Comparison of ENCODE assay signal across 27 cellular contexts in the genomic region with DNA sequence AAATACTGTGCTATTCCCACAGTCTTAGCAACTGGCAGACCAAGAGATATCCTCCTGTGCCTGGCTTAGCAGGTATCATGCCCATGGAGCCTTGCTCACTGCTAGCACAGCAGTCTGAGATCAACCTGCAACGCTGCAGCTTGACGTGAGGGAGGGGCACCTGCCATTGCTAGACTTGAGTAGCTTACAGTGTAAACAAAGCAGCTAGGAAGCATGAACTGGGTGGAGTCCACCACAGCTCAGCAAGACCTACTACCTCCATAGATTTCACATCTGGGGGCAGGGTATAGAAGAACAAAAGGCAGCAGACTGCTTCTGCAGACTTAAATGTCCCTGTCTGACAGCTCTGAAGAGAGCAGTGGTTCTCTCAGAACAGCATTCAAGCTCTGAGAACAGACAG.
DNase-seq lines count a peak whose midpoint lies in the region; ATAC-seq and TF ChIP-seq lines count a peak whose summit lies in the region.
"Had no signal": no experiment of that assay in that cellular context is flagged by ENCODE, and none has a peak within 500 bp of the region (broad histone marks: within the 10 kb centered on the region; RNA-seq: fewer than 3 reads in every experiment).

No MANE protein-coding gene starts in this region.

- H3K9ac ChIP-seq in HUES6 (ENCODE audit: low read length) = no peak overlapping the region
- H3K9ac ChIP-seq: BLaER1, SK-N-SH had no signal

- no peaks in the 10 kb centered on the region for H3K4me1 ChIP-seq in HUES6 (ENCODE audit: control insufficient read depth, insufficient read depth, low read length)
- no peaks in the 10 kb centered on the region for H3K4me1 ChIP-seq in hepatocyte (ENCODE audit: insufficient read depth)
- H3K4me1 ChIP-seq in esophagus squamous epithelium = no peaks in the 10 kb centered on the region
- H3K4me1 ChIP-seq: BLaER1 had no signal

- H3K36me3 ChIP-seq in HUES6 (ENCODE audit: control insufficient read depth, insufficient read depth, low read length) (no peaks in the 10 kb centered on the region), hepatocyte (replicated peaks; ENCODE audit: insufficient read depth, low read depth) (no peaks in the 10 kb centered on the region), esophagus squamous epithelium (no peaks in the 10 kb centered on the region)
- H3K36me3 ChIP-seq: BLaER1, MG63 had no signal

- no peaks in the 10 kb centered on the region for H3K9me2 ChIP-seq in hepatocyte (replicated peaks; ENCODE audit: insufficient read depth)
- H3K9me2 ChIP-seq: SK-N-SH had no signal

- TF ChIP-seq POLR2A in esophagus squamous epithelium (IDR thresholded peaks at IDR 0.05) = no peak

- H3K27me3 ChIP-seq in HUES6 (ENCODE audit: control insufficient read depth, insufficient read depth, low read length) (no peaks in the 10 kb centered on the region), hepatocyte (no peaks in the 10 kb centered on the region), esophagus squamous epithelium (no peaks in the 10 kb centered on the region)
- H3K27me3 ChIP-seq: BLaER1, MG63 had no signal

- CTCF ChIA-PET in activated naive CD4-positive, alpha-beta T cell treated with anti-CD3 and anti-CD28 coated beads for 36 hours (lab: Charles Lee) = no interaction called here

- peaks cover 30% of the 10 kb centered on the region for H3K9me3 Mint-ChIP-seq in activated naive CD4-positive, alpha-beta T cell treated with anti-CD3 and anti-CD28 coated beads, Interleukin-2, amount 50 U/mL, for 24 hours
- peaks cover 31% of the 10 kb centered on the region for H3K9me3 Mint-ChIP-seq in activated naive CD4-positive, alpha-beta T cell treated with anti-CD3 and anti-CD28 coated beads for 36 hours

- TF ChIP-seq CTCF in hepatocyte (IDR thresholded peaks at IDR 0.05; ENCODE audit: poor library complexity) = no peak
- no peak for TF ChIP-seq CTCF in esophagus squamous epithelium (IDR thresholded peaks at IDR 0.05)

- H3K4me2 ChIP-seq in hepatocyte = no peak overlapping the region
- H3K4me2 ChIP-seq: BLaER1, SK-N-SH had no signal

- peaks cover 27% of the 10 kb centered on the region for H3K36me3 Mint-ChIP-seq in activated naive CD4-positive, alpha-beta T cell treated with anti-CD3 and anti-CD28 coated beads, Interleukin-2, amount 50 U/mL, for 24 hours
- peaks cover 8% of the 10 kb centered on the region for H3K36me3 Mint-ChIP-seq in activated naive CD4-positive, alpha-beta T cell treated with anti-CD3 and anti-CD28 coated beads for 36 hours (ENCODE audit: low read depth)

- WGBS in hepatocyte (ENCODE audit: low lambda C conversion rate, missing lambda C conversion rate) = 29% methylated on average over 2 of the region's 2 CpGs
- WGBS in esophagus squamous epithelium, 2 donors = 63 to 73% methylated on average over 2 of the region's 2 CpGs

- no peak overlapping the region for H3K27ac ChIP-seq in HUES6 (ENCODE audit: low read depth, low read length)
- H3K27ac ChIP-seq in hepatocyte = no peak overlapping the region
- no peak overlapping the region for H3K27ac ChIP-seq in esophagus squamous epithelium
- H3K27ac ChIP-seq: BLaER1 had no signal

- H3K4me3 ChIP-seq in HUES6 (ENCODE audit: low read depth, low read length) (0 out of 2 replicates have a peak overlapping the region, but pooled peaks have one; percentile 20), hepatocyte (no peak overlapping the region), esophagus squamous epithelium (no peak overlapping the region)
- H3K4me3 ChIP-seq: BLaER1, MG63 had no signal

- H3K9me3 ChIP-seq in HUES6 (ENCODE audit: control insufficient read depth, insufficient read depth, low read depth, low read length) (peaks cover 13% of the 10 kb centered on the region), hepatocyte (ENCODE audit: low read depth) (no peaks in the 10 kb centered on the region), esophagus squamous epithelium (peaks cover 0 to 24% (median 8%) of the 10 kb centered on the region in 3 donors)
- H3K9me3 ChIP-seq: MG63 had no signal

- peaks cover 16% of the 10 kb centered on the region for H3K4me1 Mint-ChIP-seq in activated naive CD4-positive, alpha-beta T cell treated with anti-CD3 and anti-CD28 coated beads, Interleukin-2, amount 50 U/mL, for 24 hours
- peaks cover 8% of the 10 kb centered on the region for H3K4me1 Mint-ChIP-seq in activated naive CD4-positive, alpha-beta T cell treated with anti-CD3 and anti-CD28 coated beads for 36 hours (ENCODE audit: low read depth)
- H3K4me1 Mint-ChIP-seq: H9, T-helper 17 cell had no signal

- H3K4me3 Mint-ChIP-seq in activated naive CD4-positive, alpha-beta T cell treated with anti-CD3 and anti-CD28 coated beads, Interleukin-2, amount 50 U/mL, for 24 hours = peak overlapping the region; percentile 37
- no peak overlapping the region for H3K4me3 Mint-ChIP-seq in activated naive CD4-positive, alpha-beta T cell treated with anti-CD3 and anti-CD28 coated beads for 36 hours
- H3K4me3 Mint-ChIP-seq: H9, HFFc6, T-helper 17 cell had no signal

- H4K20me1 ChIP-seq in hepatocyte (ENCODE audit: insufficient read depth, poor library complexity, severe bottlenecking) = no peaks in the 10 kb centered on the region
- H4K20me1 ChIP-seq: BLaER1 had no signal

- H3K27ac Mint-ChIP-seq in activated naive CD4-positive, alpha-beta T cell treated with anti-CD3 and anti-CD28 coated beads, Interleukin-2, amount 50 U/mL, for 24 hours = no peak overlapping the region
- H3K27ac Mint-ChIP-seq in activated naive CD4-positive, alpha-beta T cell treated with anti-CD3 and anti-CD28 coated beads for 36 hours = no peak overlapping the region
- H3K27ac Mint-ChIP-seq: H9, HFFc6, T-helper 17 cell had no signal

- no peak overlapping the region for H2AFZ ChIP-seq in hepatocyte

- intact Hi-C loops in activated naive CD4-positive, alpha-beta T cell treated with anti-CD3 and anti-CD28 coated beads for 36 hours (cut with micrococcal nuclease) = no loop called here
- intact Hi-C loops in esophagus squamous epithelium (cut with DNase I) = no loop called here

- no peaks in the 10 kb centered on the region for H3K79me2 ChIP-seq in hepatocyte

- no peaks in the 10 kb centered on the region for H3K27me3 Mint-ChIP-seq in activated naive CD4-positive, alpha-beta T cell treated with anti-CD3 and anti-CD28 coated beads, Interleukin-2, amount 50 U/mL, for 24 hours
- no peaks in the 10 kb centered on the region for H3K27me3 Mint-ChIP-seq in activated naive CD4-positive, alpha-beta T cell treated with anti-CD3 and anti-CD28 coated beads for 36 hours (ENCODE audit: low read depth)
- H3K27me3 Mint-ChIP-seq: CD4-positive, CD25-positive, alpha-beta regulatory T cell; T-helper 17 cell had no signal

- ATAC-seq in GM21381 (IDR thresholded peaks at IDR 0.05; ENCODE audit: unreplicated experiment) = no peak
- ATAC-seq: T-helper 17 cell had no signal

- no peak for DNase-seq in activated naive CD4-positive, alpha-beta T cell treated with anti-CD3 and anti-CD28 coated beads for 36 hours
- DNase-seq in NCI-H345 treated with DMSO at 0.1 percent for 48 hours (lab: John Stamatoyannopoulos, UW; ENCODE audit: unreplicated experiment) (peak; percentile 19), hepatocyte (ENCODE audit: low spot score) (peak; percentile 15), NCI-H2196 treated with DMSO at 0.1 percent for 48 hours (lab: John Stamatoyannopoulos, UW; ENCODE audit: unreplicated experiment) (no peak), esophagus squamous epithelium (lab: John Stamatoyannopoulos, UW) (no peak)
- DNase-seq: CD4-positive, CD25-positive, alpha-beta regulatory T cell; DMS79; EL; GF-D8; H9; HFFc6; IMR-90; KG1; MG63; NCI-H1105 treated with DMSO at 0.1 percent for 48 hours; NCI-H1694; NCI-H2029 treated with DMSO at 0.1 percent for 48 hours; NCI-H2171; NCI-H446 treated with DMSO at 0.1 percent for 48 hours; NCI-H774; SK-N-SH; SW 1271; T-helper 17 cell had no signal

Comparison
In these comparisons a context has a peak if more than half of its experiments do, and no peak if none do; other contexts are left out.
1. DNase-seq: peak in NCI-H345 treated with DMSO at 0.1 percent for 48 hours (single experiment) and hepatocyte (single experiment); none in activated naive CD4-positive, alpha-beta T cell treated with anti-CD3 and anti-CD28 coated beads for 36 hours (single experiment), NCI-H2196 treated with DMSO at 0.1 percent for 48 hours (single experiment) and esophagus squamous epithelium (single experiment).